Comparison of ENCODE assay signal across 13 cellular contexts in genomic region chr3:71466483-71466882, GRCh38.
A peak's percentile ranks its signal among the peaks of the same experiment; 100 is the strongest.
DNase-seq lines count a peak whose midpoint lies in the region; ATAC-seq, FAIRE-seq and TF ChIP-seq lines count a peak whose summit lies in the region.
"Had no signal": no experiment of that assay in that cellular context is flagged by ENCODE, and none has a peak within 500 bp of the region (broad histone marks: within the 10 kb centered on the region; RNA-seq: fewer than 3 reads in every experiment).

No MANE protein-coding gene starts in this region.

- TF ChIP-seq CTCF in A549 (IDR thresholded peaks at IDR 0.05) (no peak), IMR-90 (conservative IDR thresholded peaks at IDR 0.05; ENCODE audit: low read depth, low read length) (no peak)

- H2BK20ac ChIP-seq in IMR-90 (ENCODE audit: low read depth, low read length): peak overlapping the region; percentile 24; the same call in 1 of the 2 replicates

- no peaks in the 10 kb centered on the region for H3K27me3 ChIP-seq in IMR-90 (ENCODE audit: control insufficient read depth, insufficient read depth, low read length)
- H3K27me3 ChIP-seq: ovary had no signal

- no peak overlapping the region for H2BK120ac ChIP-seq in IMR-90 (ENCODE audit: low read depth, low read length)

- intact Hi-C loops in IMR-90 (cut with micrococcal nuclease): no loop called here

- H3K4me3 ChIP-seq in A549 (no peak overlapping the region), IMR-90 (ENCODE audit: insufficient read depth, low read depth, low read length) (no peak overlapping the region)
- H3K4me3 ChIP-seq: ovary had no signal

- H4K91ac ChIP-seq in IMR-90 (ENCODE audit: insufficient read depth, low read depth, low read length): no peak overlapping the region

- TF ChIP-seq RAD21 in A549 (conservative IDR thresholded peaks at IDR 0.05 in 1 of 2, IDR thresholded peaks at IDR 0.05 in 1 of 2) (no peak), IMR-90 (IDR thresholded peaks at IDR 0.05; ENCODE audit: low read length) (no peak)

- no peaks in the 10 kb centered on the region for H3K9me3 ChIP-seq in A549
- H3K9me3 ChIP-seq in IMR-90 (ENCODE audit: control insufficient read depth, insufficient read depth, low read length): no peaks in the 10 kb centered on the region
- H3K9me3 ChIP-seq: ovary had no signal

- 0 out of 2 replicates have a peak overlapping the region, but pooled peaks have one; percentile 1 for H3K4ac ChIP-seq in IMR-90 (ENCODE audit: low read depth, low read length)

- H3K23ac ChIP-seq in IMR-90 (ENCODE audit: low read depth, low read length): no peak overlapping the region

- H2AK9ac ChIP-seq in IMR-90 (replicated peaks; ENCODE audit: low read depth, low read length, poor library complexity): no peak overlapping the region

- H3K18ac ChIP-seq in IMR-90 (ENCODE audit: low read depth, low read length): no peak overlapping the region

- no peak for TF ChIP-seq POLR2A in A549 (IDR thresholded peaks at IDR 0.05; ENCODE audit: low read length)
- TF ChIP-seq POLR2A in IMR-90 (IDR thresholded peaks at IDR 0.05; ENCODE audit: low read depth, low read length): no peak
- no peak for TF ChIP-seq POLR2A in erythroblast (IDR thresholded peaks at IDR 0.05; ENCODE audit: low read length)

- H3K79me1 ChIP-seq in IMR-90 (ENCODE audit: low read depth in 1 of 2, low read length in 2 of 2): peaks cover 10 to 46% of the 10 kb centered on the region in 2 experiments; a peak in 3 of 4 replicates

- H3K4me1 ChIP-seq in A549 (peaks cover 23% of the 10 kb centered on the region), IMR-90 (ENCODE audit: control insufficient read depth, insufficient read depth, low read length) (peaks cover 6% of the 10 kb centered on the region; the same call in 1 of the 2 replicates)

- DNase-seq in A549 (ENCODE audit: low read depth in 1 of 2, low spot score in 1 of 2) (peak; percentile 18 to 28), IMR-90 (no peak), dermis blood vessel endothelial cell (peak; percentile 86), midbrain (lab: John Stamatoyannopoulos, UW) (peak; percentile 41), erythroblast (lab: John Stamatoyannopoulos, UW) (no peak), NCI-H2107 (lab: John Stamatoyannopoulos, UW) (no peak), cerebellum (ENCODE audit: low spot score) (no peak)
- DNase-seq: DND-41; NCI-H1436 treated with DMSO at 0.1 percent for 48 hours; ovary; stimulated activated CD8-positive, alpha-beta memory T cell treated with anti-CD3 and anti-CD28 coated beads, Interleukin-4, amount 100 ng/mL, for 48 hours had no signal

- H3K56ac ChIP-seq in IMR-90 (ENCODE audit: extremely low read depth, insufficient read depth, low read length): no peak overlapping the region

- no peak overlapping the region for H2BK15ac ChIP-seq in IMR-90 (ENCODE audit: low read depth, low read length)

- peaks cover 12% of the 10 kb centered on the region for H3K9me1 ChIP-seq in IMR-90 (ENCODE audit: insufficient read depth, low read length)

- ATAC-seq in A549: peak; percentile 68 to 70; a peak in 5 of 6 replicates
- no peak for ATAC-seq in IMR-90 (ENCODE audit: low read depth)
- ATAC-seq in HG03139 (IDR thresholded peaks at IDR 0.05; ENCODE audit: unreplicated experiment): no peak

- in situ Hi-C loops in IMR-90 (cut with MboI; ENCODE audit: low sequenced_read_pairs): no loop called here

- H3K14ac ChIP-seq in IMR-90 (replicated peaks; ENCODE audit: low read depth, low read length): no peak overlapping the region

- no peak for TF ChIP-seq EP300 in A549 (IDR thresholded peaks at IDR 0.05)

- WGBS in A549 (ENCODE audit: missing lambda C conversion rate): 35% methylated on average over 10 of the region's 10 CpGs
- whole genome bisulfite sequencing in IMR-90 (ENCODE audit: extremely low coverage in 2 of 2, insufficient read length in 1 of 2), 2 experiments: 100% methylated on average over 1 of the region's 10 CpGs; no CpG with 5 or more reads in 1 of the 2 experiments

- no peak for FAIRE-seq in A549 (lab: Jason Lieb, UNC)

- POLR2A ChIA-PET in A549 (lab: Yijun Ruan, JAX) (interaction anchor here (0.6 kb wide), 1 partner anchor 10 kb away, joined by 3 read pairs; no protein-coding TSS in a partner anchor), IMR-90 (lab: Charles Lee; ENCODE audit: unreplicated experiment) (no interaction called here)

- no peak overlapping the region for H2BK5ac ChIP-seq in IMR-90 (ENCODE audit: low read depth, low read length, poor library complexity, severe bottlenecking)

- H3K36me3 ChIP-seq in IMR-90 (ENCODE audit: control insufficient read depth, insufficient read depth, low read length): no peaks in the 10 kb centered on the region
- H3K36me3 ChIP-seq: ovary had no signal

- H2AK5ac ChIP-seq in IMR-90 (ENCODE audit: low read depth, low read length): no peak overlapping the region

- no peak overlapping the region for H2AFZ ChIP-seq in IMR-90 (replicated peaks; ENCODE audit: low read length, poor library complexity)

- H3K9ac ChIP-seq in IMR-90 (ENCODE audit: low read depth, low read length): no peak overlapping the region

- H3K4me2 ChIP-seq in A549: peak overlapping the region; percentile 56
- H3K4me2 ChIP-seq in IMR-90 (ENCODE audit: low read depth, low read length): no peak overlapping the region

- no peak overlapping the region for H4K5ac ChIP-seq in IMR-90 (ENCODE audit: low read depth, low read length)

- no TSS peak for BruUV-seq in IMR-90 (replicated peaks; lab: Mats Ljungman, UMichigan)

- H4K8ac ChIP-seq in IMR-90 (ENCODE audit: low read depth in 2 of 2, low read length in 2 of 2): no peak overlapping the region

- H3K27ac ChIP-seq in A549: peak overlapping the region; percentile 2 to 59; a peak in 3 of 6 replicates
- no peak overlapping the region for H3K27ac ChIP-seq in IMR-90 (ENCODE audit: insufficient read depth, low read length)
- H3K27ac ChIP-seq: epithelial cell of prostate, ovary had no signal

- H4K20me1 ChIP-seq in IMR-90 (ENCODE audit: insufficient read depth, low read length): no peaks in the 10 kb centered on the region

- CTCF ChIA-PET in A549 (lab: Yijun Ruan, JAX): interaction anchor here (0.6 to 1.3 kb wide), 3 partner anchors 21 to 302 kb away, joined by 3 read pairs; no protein-coding TSS in a partner anchor
- CTCF ChIA-PET in IMR-90 (lab: Yijun Ruan, JAX): no interaction called here

- dilution Hi-C loops in IMR-90 (cut with HindIII; ENCODE audit: low sequenced_read_pairs, unreplicated experiment): no loop called here

TF ChIP-seq in A549, 52 proteins besides CTCF, POLR2A, EP300 and RAD21:
- TF ChIP-seq MAFK (IDR thresholded peaks at IDR 0.05; ENCODE audit: partially characterized antibody) (peak; percentile 85), JUNB (IDR thresholded peaks at IDR 0.05) (no peak)

TF ChIP-seq in IMR-90, 13 proteins besides CTCF, POLR2A, EP300 and RAD21:
- TF ChIP-seq MAFK (IDR thresholded peaks at IDR 0.05; ENCODE audit: low read depth, low read length): peak; percentile 81
- TF ChIP-seq RCOR1 (IDR thresholded peaks at IDR 0.05; ENCODE audit: insufficient replicate concordance, low read length): no peak
- TF ChIP-seq SMC3 (IDR thresholded peaks at IDR 0.05; ENCODE audit: low read depth, low read length): no peak

Comparison
In these comparisons a context has a peak if more than half of its experiments do, and no peak if none do; other contexts are left out.
1. ATAC-seq: peak in A549 (2 of 2); none in IMR-90 (single experiment) and HG03139 (single experiment).
2. DNase-seq: peak in A549 (2 of 2), dermis blood vessel endothelial cell (single experiment) and midbrain (single experiment); none in IMR-90 (single experiment), erythroblast (0 of 2), NCI-H2107 (single experiment) and cerebellum (single experiment).